In the genomic region with DNA sequence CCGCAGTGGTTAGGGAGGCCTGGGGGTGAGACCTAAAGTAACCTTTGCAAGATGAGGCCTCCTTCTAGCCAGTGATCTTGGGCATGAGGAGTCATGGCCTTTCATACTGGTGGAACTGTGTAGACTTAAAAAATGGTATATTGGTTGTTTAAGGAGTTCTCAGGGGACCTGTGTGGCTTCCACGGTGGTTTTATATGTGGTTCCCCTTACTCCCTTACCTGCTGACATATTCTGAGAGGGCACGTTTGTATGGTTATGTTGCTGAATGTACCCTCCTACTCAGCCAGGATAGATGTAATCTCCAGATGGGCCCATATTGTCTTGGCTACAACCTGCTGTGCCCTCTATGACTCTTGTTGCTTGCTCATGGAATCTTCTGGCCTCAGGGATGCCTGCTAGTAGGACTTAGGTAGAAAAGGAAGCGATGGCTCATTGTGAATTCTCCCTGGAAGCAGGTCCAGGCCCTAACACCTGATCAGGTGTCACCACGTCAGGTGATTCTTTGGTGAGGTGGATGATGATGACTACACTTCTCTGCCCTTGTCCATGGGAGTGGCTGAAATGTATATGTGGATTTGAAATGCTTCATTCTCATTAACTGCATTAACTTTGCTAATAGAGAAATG, we compare ENCODE assay signal across 1 cellular context.
TF ChIP-seq lines count a peak whose summit lies in the region.

No MANE protein-coding gene starts in this region.

TF ChIP-seq in HCT116, 20 proteins besides CTCF, POLR2A, EP300 and RAD21:
- TF ChIP-seq ZNF274 (IDR thresholded peaks at IDR 0.05; ENCODE audit: low read depth, low read length) (no peak), POLR2AphosphoS5 (IDR thresholded peaks at IDR 0.05; ENCODE audit: low read depth, low read length) (no peak), ZFX (IDR thresholded peaks at IDR 0.05) (no peak), EGR1 (IDR thresholded peaks at IDR 0.05; ENCODE audit: low read depth) (no peak), ELF1 (IDR thresholded peaks at IDR 0.05; ENCODE audit: borderline replicate concordance, low read depth) (no peak), SIN3A (IDR thresholded peaks at IDR 0.05; ENCODE audit: low read depth) (no peak), EZH2 (IDR thresholded peaks at IDR 0.05) (no peak), FOSL1 (IDR thresholded peaks at IDR 0.05; ENCODE audit: low read depth) (no peak), CEBPB (IDR thresholded peaks at IDR 0.05; ENCODE audit: low read depth) (no peak), TCF7L2 (IDR thresholded peaks at IDR 0.05; ENCODE audit: borderline replicate concordance, extremely low read depth, insufficient read depth, insufficient read length) (no peak), JUND (IDR thresholded peaks at IDR 0.05) (no peak), CBX3 (IDR thresholded peaks at IDR 0.05; ENCODE audit: low read depth) (no peak), SRF (IDR thresholded peaks at IDR 0.05; ENCODE audit: low read depth) (no peak)
- TF ChIP-seq, protein P1, sequence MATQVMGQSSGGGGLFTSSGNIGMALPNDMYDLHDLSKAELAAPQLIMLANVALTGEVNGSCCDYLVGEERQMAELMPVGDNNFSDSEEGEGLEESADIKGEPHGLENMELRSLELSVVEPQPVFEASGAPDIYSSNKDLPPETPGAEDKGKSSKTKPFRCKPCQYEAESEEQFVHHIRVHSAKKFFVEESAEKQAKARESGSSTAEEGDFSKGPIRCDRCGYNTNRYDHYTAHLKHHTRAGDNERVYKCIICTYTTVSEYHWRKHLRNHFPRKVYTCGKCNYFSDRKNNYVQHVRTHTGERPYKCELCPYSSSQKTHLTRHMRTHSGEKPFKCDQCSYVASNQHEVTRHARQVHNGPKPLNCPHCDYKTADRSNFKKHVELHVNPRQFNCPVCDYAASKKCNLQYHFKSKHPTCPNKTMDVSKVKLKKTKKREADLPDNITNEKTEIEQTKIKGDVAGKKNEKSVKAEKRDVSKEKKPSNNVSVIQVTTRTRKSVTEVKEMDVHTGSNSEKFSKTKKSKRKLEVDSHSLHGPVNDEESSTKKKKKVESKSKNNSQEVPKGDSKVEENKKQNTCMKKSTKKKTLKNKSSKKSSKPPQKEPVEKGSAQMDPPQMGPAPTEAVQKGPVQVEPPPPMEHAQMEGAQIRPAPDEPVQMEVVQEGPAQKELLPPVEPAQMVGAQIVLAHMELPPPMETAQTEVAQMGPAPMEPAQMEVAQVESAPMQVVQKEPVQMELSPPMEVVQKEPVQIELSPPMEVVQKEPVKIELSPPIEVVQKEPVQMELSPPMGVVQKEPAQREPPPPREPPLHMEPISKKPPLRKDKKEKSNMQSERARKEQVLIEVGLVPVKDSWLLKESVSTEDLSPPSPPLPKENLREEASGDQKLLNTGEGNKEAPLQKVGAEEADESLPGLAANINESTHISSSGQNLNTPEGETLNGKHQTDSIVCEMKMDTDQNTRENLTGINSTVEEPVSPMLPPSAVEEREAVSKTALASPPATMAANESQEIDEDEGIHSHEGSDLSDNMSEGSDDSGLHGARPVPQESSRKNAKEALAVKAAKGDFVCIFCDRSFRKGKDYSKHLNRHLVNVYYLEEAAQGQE (IDR thresholded peaks at IDR 0.05; ENCODE audit: low read depth), result no peak
- TF ChIP-seq, protein P2, sequence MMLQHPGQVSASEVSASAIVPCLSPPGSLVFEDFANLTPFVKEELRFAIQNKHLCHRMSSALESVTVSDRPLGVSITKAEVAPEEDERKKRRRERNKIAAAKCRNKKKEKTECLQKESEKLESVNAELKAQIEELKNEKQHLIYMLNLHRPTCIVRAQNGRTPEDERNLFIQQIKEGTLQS (IDR thresholded peaks at IDR 0.05), result no peak
